ENCODE assay signal across 8 cellular contexts in genomic region chr7:26036092-26036491, GRCh38.
"Had no signal": no experiment of that assay in that cellular context is flagged by ENCODE, and none has a peak within 500 bp of the region (broad histone marks: within the 10 kb centered on the region; RNA-seq: fewer than 3 reads in every experiment).

No MANE protein-coding gene starts in this region.

- H3K4me3 ChIP-seq: GM12878 had no signal

- DNase-seq: GDM1, GF-D8 had no signal

- FAIRE-seq: G401.6, GM12878, GM12891, GM12892, GM18507, GM19239 had no signal

- ATAC-seq: GM12878 had no signal
